Comparison of ENCODE assay signal across 21 cellular contexts in the genomic region with DNA sequence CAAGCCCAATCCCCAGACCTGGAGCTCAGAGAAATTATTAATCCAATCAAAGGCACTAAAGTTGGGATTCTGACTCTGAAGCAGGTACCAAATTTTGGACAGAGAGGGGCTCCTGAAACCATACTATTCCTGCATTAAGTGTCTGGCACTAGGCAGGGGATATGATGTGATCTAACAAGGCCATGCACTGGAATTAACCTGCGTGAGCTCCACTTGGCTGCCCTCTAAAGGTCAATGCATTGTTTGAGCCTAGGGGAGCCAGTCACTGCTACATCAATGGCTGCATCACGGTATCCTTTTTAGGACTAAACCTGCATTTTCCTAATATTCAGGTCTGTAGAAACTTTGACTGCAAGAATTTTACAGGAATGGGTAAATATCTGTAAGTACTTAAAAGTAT. TPM values are rescaled to one million over a fixed set of nuclear protein-coding genes. Genes with fewer than 3 reads are reported as not detected.
DNase-seq lines count a peak whose midpoint lies in the region; ATAC-seq and TF ChIP-seq lines count a peak whose summit lies in the region.
"Had no signal": no experiment of that assay in that cellular context is flagged by ENCODE, and none has a peak within 500 bp of the region (broad histone marks: within the 10 kb centered on the region; RNA-seq: fewer than 3 reads in every experiment).

No MANE protein-coding gene starts in this region.

- H3K36me3 Mint-ChIP-seq in endothelial cell (ENCODE audit: low read depth, unreplicated experiment), result no peaks in the 10 kb centered on the region
- H3K36me3 Mint-ChIP-seq: stimulated activated naive B cell treated with anti-CD40 and anti-IgM and Interleukin-4, amounts not matched to agents 10 μg/mL and 1 μg/mL and 100 μg/mL, for 72 hours had no signal

- no peaks in the 10 kb centered on the region for H3K27me3 ChIP-seq in BE2C
- H3K27me3 ChIP-seq: breast epithelium, gastrocnemius medialis, uterus had no signal

- no peak for ATAC-seq in GM18873 (IDR thresholded peaks at IDR 0.05; ENCODE audit: low FRiP score, unreplicated experiment)
- ATAC-seq: effector memory CD8-positive, alpha-beta T cell; gastrocnemius medialis; left cardiac atrium; naive thymus-derived CD4-positive, alpha-beta T cell; stimulated activated naive B cell treated with anti-CD40 and anti-IgM and Interleukin-4, amounts not matched to agents 10 μg/mL and 1 μg/mL and 100 μg/mL, for 72 hours had no signal

- no peaks in the 10 kb centered on the region for H3K36me3 ChIP-seq in BE2C
- H3K36me3 ChIP-seq: breast epithelium, gastrocnemius medialis, uterus had no signal

- DNase-seq in BE2C (no peak), HEK293T (ENCODE audit: extremely low spot score) (peak; percentile 20), SK-MEL-5 (ENCODE audit: low read depth, low spot score) (peak; percentile 26), endothelial cell (ENCODE audit: low spot score) (peak; percentile 14), D341Med (ENCODE audit: low spot score) (no peak), GM20000 (ENCODE audit: low spot score) (no peak)
- DNase-seq in activated naive CD4-positive, alpha-beta T cell (lab: John Stamatoyannopoulos, UW), result no peak
- DNase-seq: activated naive CD4-positive, alpha-beta T cell treated with anti-CD3 and anti-CD28 coated beads for 36 hours; DMS79; effector memory CD8-positive, alpha-beta T cell; gastrocnemius medialis; left cardiac atrium; MM.1S; naive thymus-derived CD4-positive, alpha-beta T cell; NCI-H226; right cardiac atrium; RPMI8226; stimulated activated naive B cell treated with anti-CD40 and anti-IgM and Interleukin-4, amounts not matched to agents 10 μg/mL and 1 μg/mL and 100 μg/mL, for 72 hours; uterus had no signal

- TF ChIP-seq CTCF in BE2C (IDR thresholded peaks at IDR 0.05; ENCODE audit: low read depth, low read length) (peak; percentile 34), endothelial cell (IDR thresholded peaks at IDR 0.05; ENCODE audit: unreplicated experiment) (no peak), GM20000 (IDR thresholded peaks at IDR 0.05; ENCODE audit: extremely low read depth, missing control alignments) (no peak)

- CTCF ChIA-PET in HEK293T (lab: Yijun Ruan, JAX), result no interaction called here

- no peak overlapping the region for H3K4me3 Mint-ChIP-seq in endothelial cell (ENCODE audit: unreplicated experiment)
- H3K4me3 Mint-ChIP-seq: activated naive CD4-positive, alpha-beta T cell treated with anti-CD3 and anti-CD28 coated beads for 36 hours; effector memory CD8-positive, alpha-beta T cell; stimulated activated naive B cell treated with anti-CD40 and anti-IgM and Interleukin-4, amounts not matched to agents 10 μg/mL and 1 μg/mL and 100 μg/mL, for 72 hours had no signal

- peaks cover 4% of the 10 kb centered on the region for H3K27me3 Mint-ChIP-seq in endothelial cell (ENCODE audit: unreplicated experiment)

- H3K9me3 ChIP-seq in BE2C, result no peaks in the 10 kb centered on the region
- H3K9me3 ChIP-seq: breast epithelium, gastrocnemius medialis, uterus had no signal

- H3K27ac Mint-ChIP-seq in endothelial cell (ENCODE audit: unreplicated experiment), result no peak overlapping the region
- H3K27ac Mint-ChIP-seq: activated naive CD4-positive, alpha-beta T cell treated with anti-CD3 and anti-CD28 coated beads for 36 hours; stimulated activated naive B cell treated with anti-CD40 and anti-IgM and Interleukin-4, amounts not matched to agents 10 μg/mL and 1 μg/mL and 100 μg/mL, for 72 hours had no signal

- no peaks in the 10 kb centered on the region for H3K4me1 ChIP-seq in BE2C
- H3K4me1 ChIP-seq: breast epithelium, gastrocnemius medialis, uterus had no signal

- no peak overlapping the region for H3K4me3 ChIP-seq in BE2C (ENCODE audit: low read depth, low read length)
- H3K4me3 ChIP-seq: breast epithelium, gastrocnemius medialis, uterus had no signal

- in situ Hi-C loops in SK-MEL-5 (cut with HindIII; ENCODE audit: low pct_unique_long_range_greater_than_20kb, low sequenced_read_pairs), result no loop called here

- no peaks in the 10 kb centered on the region for H3K9me3 Mint-ChIP-seq in endothelial cell (ENCODE audit: unreplicated experiment)
- H3K9me3 Mint-ChIP-seq: effector memory CD8-positive, alpha-beta T cell; stimulated activated naive B cell treated with anti-CD40 and anti-IgM and Interleukin-4, amounts not matched to agents 10 μg/mL and 1 μg/mL and 100 μg/mL, for 72 hours had no signal

- POLR2A ChIA-PET in HEK293T (lab: Yijun Ruan, JAX), result no interaction called here

- no peaks in the 10 kb centered on the region for H3K4me1 Mint-ChIP-seq in endothelial cell (ENCODE audit: unreplicated experiment)
- H3K4me1 Mint-ChIP-seq: stimulated activated naive B cell treated with anti-CD40 and anti-IgM and Interleukin-4, amounts not matched to agents 10 μg/mL and 1 μg/mL and 100 μg/mL, for 72 hours had no signal

TF ChIP-seq in HEK293T, 16 proteins besides CTCF, POLR2A, EP300 and RAD21:
- no peak for TF ChIP-seq ELF4 (IDR thresholded peaks at IDR 0.05)
- no peak for TF ChIP-seq SUZ12 (IDR thresholded peaks at IDR 0.05)
- no peak for TF ChIP-seq SP1 (IDR thresholded peaks at IDR 0.05)

RNA-seq across cellular contexts. Expression of a gene that starts 42.1 kb away (rescaled TPM):
- polyA plus RNA-seq in BE2C (2012; ENCODE audit: insufficient read depth, insufficient read length, low read depth), result not detected
- total RNA-seq in SK-MEL-5 (2014; rRNA removed; shearing (Covaris generic)), result 1.0 and 1.1 TPM in 2 replicates
- 0.56 and 0.82 TPM in 2 replicates for polyA plus RNA-seq in SK-MEL-5 (2015; cell fraction: cytosol; rRNA removed)
- polyA plus RNA-seq in SK-MEL-5 (2015; cell fraction: nucleus; rRNA removed), result 1.0 TPM in 1 of 2 replicates, not detected in the other
- total RNA-seq in endothelial cell (ENCODE audit: unreplicated experiment), result 1.7 TPM
- total RNA-seq: activated naive CD4-positive, alpha-beta T cell treated with anti-CD3 and anti-CD28 coated beads for 36 hours had no signal

Comparison
In these comparisons a context has a peak if more than half of its experiments do, and no peak if none do; other contexts are left out.
1. DNase-seq: peak in HEK293T (single experiment), SK-MEL-5 (single experiment) and endothelial cell (single experiment); none in BE2C (single experiment), D341Med (single experiment), activated naive CD4-positive, alpha-beta T cell (0 of 4) and GM20000 (single experiment).